ENCODE assay signal across 15 cellular contexts in genomic region chr14:99232406-99233214, GRCh38. TPM values are rescaled to one million over a fixed set of nuclear protein-coding genes. Genes with fewer than 3 reads are reported as not detected.
DNase-seq lines count a peak whose midpoint lies in the region; ATAC-seq, FAIRE-seq and TF ChIP-seq lines count a peak whose summit lies in the region.
"Had no signal": no experiment of that assay in that cellular context is flagged by ENCODE, and none has a peak within 500 bp of the region (broad histone marks: within the 10 kb centered on the region; RNA-seq: fewer than 3 reads in every experiment).

No MANE protein-coding gene starts in this region.

- H3K27me3 Mint-ChIP-seq in CD8-positive, alpha-beta T cell (ENCODE audit: low read depth), result no peaks in the 10 kb centered on the region
- peaks cover 43% of the 10 kb centered on the region for H3K27me3 Mint-ChIP-seq in neural crest cell (ENCODE audit: low read depth)

- peak overlapping the region; percentile 85 for H3K4me3 Mint-ChIP-seq in CD8-positive, alpha-beta T cell
- H3K4me3 Mint-ChIP-seq in neural crest cell, result peak overlapping the region; percentile 72
- H3K4me3 Mint-ChIP-seq: HFFc6 had no signal

- peaks cover 51% of the 10 kb centered on the region for H3K36me3 Mint-ChIP-seq in CD8-positive, alpha-beta T cell
- no peaks in the 10 kb centered on the region for H3K36me3 Mint-ChIP-seq in neural crest cell (ENCODE audit: low read depth)

- H3K36me3 ChIP-seq in CD8-positive, alpha-beta T cell (ENCODE audit: insufficient read depth, low read length), result peaks cover 24% of the 10 kb centered on the region
- no peaks in the 10 kb centered on the region for H3K36me3 ChIP-seq in RWPE2 (ENCODE audit: low read depth)
- H3K36me3 ChIP-seq in bronchial epithelial cell (ENCODE audit: control insufficient read depth, insufficient read depth, low read length), result peaks cover 1% of the 10 kb centered on the region
- H3K36me3 ChIP-seq: colonic mucosa had no signal

- intact Hi-C loops in CD8-positive, alpha-beta T cell (cut with DNase I, micrococcal nuclease), result loop anchor here in 1 of 2 experiments (2.0 to 5.0 kb wide), 2 partner anchors 34 to 1255 kb away; no protein-coding TSS in a partner anchor

- no peak for TF ChIP-seq CTCF in CD8-positive, alpha-beta T cell (IDR thresholded peaks at IDR 0.05)
- TF ChIP-seq CTCF in RWPE2 (IDR thresholded peaks at IDR 0.05; ENCODE audit: poor library complexity, severe bottlenecking) (no peak), bronchial epithelial cell (IDR thresholded peaks at IDR 0.05; ENCODE audit: insufficient read depth, low read length, severe bottlenecking) (no peak), neural crest cell (conservative IDR thresholded peaks at IDR 0.05) (no peak)

- peaks cover 95% of the 10 kb centered on the region for H3K4me1 Mint-ChIP-seq in CD8-positive, alpha-beta T cell (ENCODE audit: low read depth)
- peaks cover 23% of the 10 kb centered on the region for H3K4me1 Mint-ChIP-seq in neural crest cell

- POLR2A ChIA-PET in CD8-positive, alpha-beta T cell (lab: Charles Lee), result interaction anchor here (1.6 to 63.2 kb wide), 4 partner anchors 14 to 1097 kb away, joined by 4 to 2179 read pairs (median 1092); partner anchors contain the start of gene BCL11B

- peak overlapping the region; percentile 99 for H3K27ac Mint-ChIP-seq in CD8-positive, alpha-beta T cell
- H3K27ac Mint-ChIP-seq in neural crest cell (ENCODE audit: unreplicated experiment), result no peak overlapping the region
- H3K27ac Mint-ChIP-seq: HFFc6 had no signal

- H3K4me3 ChIP-seq in CD8-positive, alpha-beta T cell (ENCODE audit: low read depth, low read length), result peak overlapping the region; percentile 45
- H3K4me3 ChIP-seq in RWPE2 (ENCODE audit: severe bottlenecking) (no peak overlapping the region), bronchial epithelial cell (ENCODE audit: low read depth, low read length) (no peak overlapping the region)
- H3K4me3 ChIP-seq: colonic mucosa, psoas muscle had no signal

- peak overlapping the region; percentile 79 for H3K27ac ChIP-seq in CD8-positive, alpha-beta T cell (ENCODE audit: low read depth, low read length)
- H3K27ac ChIP-seq in RWPE2 (ENCODE audit: poor library complexity, severe bottlenecking), result no peak overlapping the region
- H3K27ac ChIP-seq: colonic mucosa, psoas muscle had no signal

- CTCF ChIA-PET in CD8-positive, alpha-beta T cell (lab: Charles Lee), result interaction anchor here (0.8 to 21.1 kb wide), 8 partner anchors 8 to 1094 kb away, joined by 3 to 284 read pairs (median 5); partner anchors contain the start of gene BCL11B

- no peaks in the 10 kb centered on the region for H3K9me3 Mint-ChIP-seq in CD8-positive, alpha-beta T cell
- H3K9me3 Mint-ChIP-seq in neural crest cell, result no peaks in the 10 kb centered on the region

- H3K4me1 ChIP-seq in CD8-positive, alpha-beta T cell (ENCODE audit: insufficient read depth, low read length), result peaks cover 99% of the 10 kb centered on the region
- no peaks in the 10 kb centered on the region for H3K4me1 ChIP-seq in RWPE2 (ENCODE audit: insufficient read depth, poor library complexity, severe bottlenecking)
- H3K4me1 ChIP-seq: colonic mucosa, psoas muscle had no signal

- no peaks in the 10 kb centered on the region for H3K27me3 ChIP-seq in CD8-positive, alpha-beta T cell (ENCODE audit: insufficient read depth, low read length)
- H3K27me3 ChIP-seq in RWPE2 (ENCODE audit: insufficient read depth, poor library complexity, severe bottlenecking), result no peaks in the 10 kb centered on the region
- no peaks in the 10 kb centered on the region for H3K27me3 ChIP-seq in bronchial epithelial cell (ENCODE audit: control insufficient read depth, insufficient read depth, low read length)
- H3K27me3 ChIP-seq: colonic mucosa had no signal

- peak; percentile 84 for FAIRE-seq in bronchial epithelial cell (lab: Jason Lieb, UNC)
- no peak for FAIRE-seq in GM19239 (lab: Jason Lieb, UNC)

- peak in 1 of 7 experiments; percentile 42 for DNase-seq in CD8-positive, alpha-beta T cell
- DNase-seq in RWPE2 (ENCODE audit: low spot score), result peak; percentile 39
- DNase-seq in bronchial epithelial cell (ENCODE audit: low read depth), result no peak
- DNase-seq in neural crest cell (ENCODE audit: low read depth, low spot score), result no peak
- DNase-seq in GM19239 (ENCODE audit: insufficient read length, low spot score), result no peak
- no peak for DNase-seq in NCI-H2171 treated with DMSO at 0.1 percent for 48 hours (lab: John Stamatoyannopoulos, UW)
- DNase-seq in GM19240 (ENCODE audit: insufficient read length, low spot score), result no peak
- DNase-seq: activated CD4-positive, CD25-positive, alpha-beta regulatory T cell treated with anti-CD3 and anti-CD28 coated beads, Interleukin-2, amount 50 U/mL, for 72 hours; colonic mucosa; HFFc6; mammary epithelial cell; MV-4-11; psoas muscle; stimulated activated CD4-positive, alpha-beta T cell treated with anti-CD3 and anti-CD28 coated beads, Interleukin-4, amount 100 ng/mL, for 24 hours had no signal

- no peaks in the 10 kb centered on the region for H3K9me3 ChIP-seq in CD8-positive, alpha-beta T cell (ENCODE audit: low read length)
- H3K9me3 ChIP-seq in RWPE2 (ENCODE audit: severe bottlenecking), result peaks cover 2% of the 10 kb centered on the region
- H3K9me3 ChIP-seq: colonic mucosa had no signal

- ATAC-seq in CD8-positive, alpha-beta T cell, result no peak
- ATAC-seq in RWPE2 (ENCODE audit: low read depth), result no peak
- ATAC-seq: psoas muscle had no signal

RNA-seq across cellular contexts. Expression of gene BCL11B, which starts 39.4 kb away (rescaled TPM):
- 100 to 1,000 TPM; 273 to 284 TPM for total RNA-seq in CD8-positive, alpha-beta T cell
- total RNA-seq in bronchial epithelial cell (2.9 and 5.3 TPM in 2 replicates), neural crest cell (0.28 and 0.32 TPM in 2 replicates)
- total RNA-seq: G401 had no signal

Comparison
In these comparisons a context has a peak if more than half of its experiments do, and no peak if none do; other contexts are left out.
1. RNA of gene BCL11B, which starts 39.4 kb away (total RNA-seq): 273 to 284 TPM in CD8-positive, alpha-beta T cell; 2.9 to 5.3 TPM in bronchial epithelial cell and 0.28 to 0.32 TPM in neural crest cell; every median in the first group is over 10 times any median in the second.